Comparison of ENCODE assay signal across 8 cellular contexts in genomic region chr19:16197622-16198362, GRCh38. TPM values are rescaled to one million over a fixed set of nuclear protein-coding genes. Genes with fewer than 3 reads are reported as not detected.
DNase-seq lines count a peak whose midpoint lies in the region; ATAC-seq and TF ChIP-seq lines count a peak whose summit lies in the region.

TSS of gene AP1M1 (plus strand) at chr19:16197911. CDS start at chr19:16198027, 116 bp downstream.

- WGBS in lower leg skin, 2 donors: 0% methylated on average over 5 to 51 of the region's 64 CpGs

- H3K27me3 ChIP-seq in dorsolateral prefrontal cortex: no peaks in the 10 kb centered on the region

- peaks cover 34% of the 10 kb centered on the region for H3K4me1 Mint-ChIP-seq in CD14-positive monocyte
- peaks cover 41% of the 10 kb centered on the region for H3K4me1 Mint-ChIP-seq in activated CD4-positive, alpha-beta memory T cell treated with anti-CD3 and anti-CD28 coated beads for 36 hours (ENCODE audit: low read depth)

- POLR2A ChIA-PET in activated CD4-positive, alpha-beta memory T cell treated with anti-CD3 and anti-CD28 coated beads for 36 hours (lab: Charles Lee): interaction anchor here (1.0 to 1.8 kb wide), 4 partner anchors 9 to 156 kb away, joined by 3 to 11 read pairs (median 4); partner anchors contain the start of genes FAM32A and TPM4

- peak within 1 kb of the TSS; percentile 41 to 93 (median 84) for H3K27ac ChIP-seq in dorsolateral prefrontal cortex

- H3K27me3 Mint-ChIP-seq in CD14-positive monocyte (ENCODE audit: low read depth in 3 of 3): no peaks in the 10 kb centered on the region
- H3K27me3 Mint-ChIP-seq in activated CD4-positive, alpha-beta memory T cell treated with anti-CD3 and anti-CD28 coated beads for 36 hours: no peaks in the 10 kb centered on the region

- TF ChIP-seq POLR2A in lower leg skin (IDR thresholded peaks at IDR 0.05): no peak

- peaks cover 28 to 48% of the 10 kb centered on the region in 2 donors for H3K36me3 Mint-ChIP-seq in CD14-positive monocyte
- H3K36me3 Mint-ChIP-seq in activated CD4-positive, alpha-beta memory T cell treated with anti-CD3 and anti-CD28 coated beads for 36 hours: peaks cover 14% of the 10 kb centered on the region

- DNase-seq in CD14-positive monocyte (ENCODE audit: low spot score): peak; percentile 98
- peak; percentile 100 for DNase-seq in NCI-H82 (lab: John Stamatoyannopoulos, UW)
- DNase-seq in activated CD4-positive, alpha-beta memory T cell treated with anti-CD3 and anti-CD28 coated beads for 36 hours: peak; percentile 99
- peak; percentile 93 to 98 (median 97) for DNase-seq in dorsolateral prefrontal cortex
- peak; percentile 97 to 99 for DNase-seq in lower leg skin (ENCODE audit: low spot score in 2 of 2)
- DNase-seq in stimulated activated CD4-positive, alpha-beta T cell treated with anti-CD3 and anti-CD28 coated beads, Interleukin-4, amount 100 ng/mL, for 48 hours (ENCODE audit: low read depth in 2 of 2): peak; percentile 98 to 99

- H3K4me3 Mint-ChIP-seq in CD14-positive monocyte: peak within 1 kb of the TSS; percentile 82 to 89
- H3K4me3 Mint-ChIP-seq in activated CD4-positive, alpha-beta memory T cell treated with anti-CD3 and anti-CD28 coated beads for 36 hours: peak within 1 kb of the TSS; percentile 97

- H3K27ac Mint-ChIP-seq in CD14-positive monocyte: peak within 1 kb of the TSS; percentile 88 to 96 (median 95)
- peak within 1 kb of the TSS; percentile 92 for H3K27ac Mint-ChIP-seq in activated CD4-positive, alpha-beta memory T cell treated with anti-CD3 and anti-CD28 coated beads for 36 hours

- TF ChIP-seq CTCF in CD14-positive monocyte (IDR thresholded peaks at IDR 0.05) (no peak), dorsolateral prefrontal cortex (IDR thresholded peaks at IDR 0.05 in 54 of 56, conservative IDR thresholded peaks at IDR 0.05 in 2 of 56; ENCODE audit: low read depth in 1 of 56, partially characterized antibody in 56 of 56) (peak in 33 of 56 donors; percentile 9 to 60 (median 34)), lower leg skin (IDR thresholded peaks at IDR 0.05) (no peak)

- H3K9me3 Mint-ChIP-seq in CD14-positive monocyte: no peaks in the 10 kb centered on the region
- no peaks in the 10 kb centered on the region for H3K9me3 Mint-ChIP-seq in activated CD4-positive, alpha-beta memory T cell treated with anti-CD3 and anti-CD28 coated beads for 36 hours

- intact Hi-C loops in CD14-positive monocyte (cut with micrococcal nuclease): loop anchor here in 1 of 2 donors (5.0 kb wide), 1 partner anchor 130 kb away; no protein-coding TSS in a partner anchor
- intact Hi-C loops in activated CD4-positive, alpha-beta memory T cell treated with anti-CD3 and anti-CD28 coated beads for 36 hours (cut with micrococcal nuclease): loop anchor here (1.0 to 5.0 kb wide), 3 partner anchors 12 to 299 kb away; partner anchors contain the start of genes C19orf44, CALR3 and FAM32A
- intact Hi-C loops in dorsolateral prefrontal cortex (cut with DNase I): loop anchor here (1.0 to 5.0 kb wide), 2 partner anchors 12 to 85 kb away; partner anchors contain the start of genes FAM32A (in 2 of the 2) and RAB8A (in 1 of the 2)
- intact Hi-C loops in lower leg skin (cut with DNase I; ENCODE audit: low total_unique reads): no loop called here

- CTCF ChIA-PET in activated CD4-positive, alpha-beta memory T cell treated with anti-CD3 and anti-CD28 coated beads for 36 hours (lab: Charles Lee): interaction anchor here (0.7 to 2.4 kb wide), 8 partner anchors 9 to 282 kb away, joined by 3 to 20 read pairs (median 4); partner anchors contain the start of gene FAM32A

- H3K4me3 ChIP-seq in dorsolateral prefrontal cortex: peak within 1 kb of the TSS; percentile 75 to 100 (median 97)
- H3K4me3 ChIP-seq in lower leg skin (ENCODE audit: low read depth, poor library complexity, severe bottlenecking): peak within 1 kb of the TSS; percentile 78

- ATAC-seq in GM19397 (IDR thresholded peaks at IDR 0.05; ENCODE audit: unreplicated experiment) (peak; percentile 82), HG03571 (IDR thresholded peaks at IDR 0.05; ENCODE audit: unreplicated experiment) (peak; percentile 83)

RNA-seq across cellular contexts. Expression of gene AP1M1, which starts in this region (rescaled TPM):
- polyA plus RNA-seq in CD14-positive monocyte: 100 to 1,000 TPM; 133 to 134 TPM
- total RNA-seq in activated CD4-positive, alpha-beta memory T cell treated with anti-CD3 and anti-CD28 coated beads for 36 hours: 100 to 1,000 TPM; 100 to 113 TPM
- total RNA-seq in dorsolateral prefrontal cortex (100 to 1,000 TPM in 87 of 120 experiments, 10 to 100 TPM in 33; 83.0 to 150 (median 106) TPM), lower leg skin (10 to 100 TPM; 47.2 to 66.9 (median 48.6) TPM)

Comparison
In these comparisons a context has a peak if more than half of its experiments do, and no peak if none do; other contexts are left out.
1. Peak in every context shown above with its lines: DNase-seq, ATAC-seq, H3K4me3 ChIP-seq and H3K27ac ChIP-seq.
2. CTCF ChIP-seq: peak in dorsolateral prefrontal cortex (33 of 56); none in CD14-positive monocyte (single experiment) and lower leg skin (0 of 3).